In genomic region chr5:36066540-36067210, GRCh38 we compare ENCODE assay signal across 12 cellular contexts. TPM values are rescaled to one million over a fixed set of nuclear protein-coding genes. Genes with fewer than 3 reads are reported as not detected.
DNase-seq lines count a peak whose midpoint lies in the region; ATAC-seq and TF ChIP-seq lines count a peak whose summit lies in the region.
"Had no signal": no experiment of that assay in that cellular context is flagged by ENCODE, and none has a peak within 500 bp of the region (broad histone marks: within the 10 kb centered on the region; RNA-seq: fewer than 3 reads in every experiment).

Gene UGT3A2 (minus strand): TSS chr5:36066882. CDS start chr5:36066789, 93 bp downstream.

- H2AFZ ChIP-seq in hepatocyte (peak within 1 kb of the TSS; percentile 49), parathyroid adenoma (peak within 1 kb of the TSS; percentile 66)

- H3K4me3 ChIP-seq in hepatocyte (no peak within 1 kb of the TSS), parathyroid adenoma (ENCODE audit: low read depth, low read length) (no peak within 1 kb of the TSS)

- no peaks in the 10 kb centered on the region for H3K79me2 ChIP-seq in hepatocyte
- no peaks in the 10 kb centered on the region for H3K79me2 ChIP-seq in parathyroid adenoma

- DNase-seq in DMS53 (lab: John Stamatoyannopoulos, UW): peak; percentile 28
- DNase-seq in NCI-H524 (lab: John Stamatoyannopoulos, UW): peak; percentile 55 to 73
- DNase-seq in hepatocyte (ENCODE audit: low spot score): no peak
- DNase-seq in NCI-H1417 (lab: John Stamatoyannopoulos, UW): no peak
- DNase-seq in putamen (ENCODE audit: low spot score): no peak
- DNase-seq in hepatic stellate cell (ENCODE audit: low spot score): no peak
- DNase-seq: activated CD4-positive, alpha-beta T cell treated with anti-CD3 and anti-CD28 coated beads, Interleukin-2, amount 10 ng/mL, durations not matched to agents 7 days and 5 days; NCI-H1048 had no signal

- H3K27ac ChIP-seq in hepatocyte (no peak within 1 kb of the TSS), parathyroid adenoma (no peak within 1 kb of the TSS)

- H3K36me3 ChIP-seq in hepatocyte (replicated peaks; ENCODE audit: insufficient read depth, low read depth): no peaks in the 10 kb centered on the region
- H3K36me3 ChIP-seq in parathyroid adenoma (ENCODE audit: control insufficient read depth, insufficient read depth, low read length): no peaks in the 10 kb centered on the region

- H3K9ac ChIP-seq in parathyroid adenoma: no peak within 1 kb of the TSS

- H3K4me2 ChIP-seq in hepatocyte: peak within 1 kb of the TSS; percentile 89
- H3K4me2 ChIP-seq in parathyroid adenoma (ENCODE audit: low read length): no peak within 1 kb of the TSS

- no peaks in the 10 kb centered on the region for H4K20me1 ChIP-seq in hepatocyte (ENCODE audit: insufficient read depth, poor library complexity, severe bottlenecking)

- ATAC-seq in HG03521 (IDR thresholded peaks at IDR 0.05; ENCODE audit: unreplicated experiment): no peak

- no peaks in the 10 kb centered on the region for H3K9me2 ChIP-seq in hepatocyte (replicated peaks; ENCODE audit: insufficient read depth)

- TF ChIP-seq CTCF in hepatocyte (IDR thresholded peaks at IDR 0.05; ENCODE audit: poor library complexity) (no peak), parathyroid adenoma (IDR thresholded peaks at IDR 0.05) (no peak)

- H3K27me3 ChIP-seq in hepatocyte: peaks cover 48% of the 10 kb centered on the region
- no peaks in the 10 kb centered on the region for H3K27me3 ChIP-seq in parathyroid adenoma (ENCODE audit: control insufficient read depth, insufficient read depth, low read length)

- H3K9me3 ChIP-seq in hepatocyte (ENCODE audit: low read depth): no peaks in the 10 kb centered on the region
- H3K9me3 ChIP-seq in parathyroid adenoma (ENCODE audit: control insufficient read depth, low read length): no peaks in the 10 kb centered on the region

- 2% methylated on average over 22 of the region's 22 CpGs for WGBS in hepatocyte (ENCODE audit: low lambda C conversion rate, missing lambda C conversion rate)

- H3K4me1 ChIP-seq in hepatocyte (ENCODE audit: insufficient read depth): peaks cover 5% of the 10 kb centered on the region
- no peaks in the 10 kb centered on the region for H3K4me1 ChIP-seq in parathyroid adenoma

RNA-seq across cellular contexts. Expression of gene UGT3A2, which starts in this region (rescaled TPM):
- total RNA-seq in hepatocyte: 3.5 and 4.8 TPM in 2 replicates
- 1.8 and 5.1 TPM in 2 replicates for polyA plus RNA-seq in hepatocyte
- total RNA-seq: activated CD4-positive, alpha-beta T cell treated with anti-CD3 and anti-CD28 coated beads, Interleukin-2, amount 10 ng/mL, durations not matched to agents 7 days and 5 days; renal cortical epithelial cell had no signal
- polyA plus RNA-seq: adipose tissue had no signal

Comparison
In these comparisons a context has a peak if more than half of its experiments do, and no peak if none do; other contexts are left out.
1. DNase-seq: peak in DMS53 (single experiment) and NCI-H524 (2 of 2); none in hepatocyte (single experiment), NCI-H1417 (0 of 3), putamen (single experiment) and hepatic stellate cell (single experiment).